8 cellular contexts compared by ENCODE assay signal in genomic region chrX:49073641-49074575, GRCh38. TPM values are rescaled to one million over a fixed set of nuclear protein-coding genes. Genes with fewer than 3 reads are reported as not detected.
DNase-seq lines count a peak whose midpoint lies in the region; ATAC-seq and TF ChIP-seq lines count a peak whose summit lies in the region.

PRAF2 (minus strand) TSS chrX:49074002; CDS start chrX:49073987, 15 bp downstream.

- H3K4me3 ChIP-seq in HUES64 (ENCODE audit: low read length): peak within 1 kb of the TSS; percentile 93
- H3K4me3 ChIP-seq in Peyer's patch: peak within 1 kb of the TSS; percentile 42 to 60 (median 53)

- peak; percentile 98 for ATAC-seq in CD4-positive, alpha-beta T cell (ENCODE audit: poor library complexity)
- ATAC-seq in naive B cell (ENCODE audit: low read depth in 2 of 2): peak; percentile 95 to 96
- ATAC-seq in stimulated activated effector memory CD8-positive, alpha-beta T cell treated with anti-CD3 and anti-CD28 coated beads, Interleukin-12 subunit alpha, Interleukin-12 subunit beta, amount 100 ng/mL, for 72 hours: peak; percentile 95

- H3K4me1 ChIP-seq in HUES64 (ENCODE audit: insufficient read depth, low read length): no peaks in the 10 kb centered on the region
- H3K4me1 ChIP-seq in Peyer's patch: peaks cover 0 to 5% (median 0%) of the 10 kb centered on the region in 4 donors

- no peaks in the 10 kb centered on the region for H3K27me3 ChIP-seq in CD4-positive, alpha-beta T cell (ENCODE audit: control insufficient read depth, insufficient read depth, low read length)
- H3K27me3 ChIP-seq in HUES64 (ENCODE audit: insufficient read depth, low read length) (no peaks in the 10 kb centered on the region), Peyer's patch (no peaks in the 10 kb centered on the region)

- peaks cover 24% of the 10 kb centered on the region for H3K36me3 Mint-ChIP-seq in CD4-positive, alpha-beta T cell (ENCODE audit: low read depth)
- peaks cover 40% of the 10 kb centered on the region for H3K36me3 Mint-ChIP-seq in activated T-helper 2 cell treated with anti-CD3 and anti-CD28 coated beads, Interferon-gamma antibody, Interleukin-2, Interleukin-4, amounts not matched to agents 10 μg/mL and 5 μg/mL and 100 μg/mL, durations not matched to agents 14 hours and 24 hours and 36 hours (ENCODE audit: low read depth)
- no peaks in the 10 kb centered on the region for H3K36me3 Mint-ChIP-seq in naive B cell
- H3K36me3 Mint-ChIP-seq in stimulated activated effector memory CD8-positive, alpha-beta T cell treated with anti-CD3 and anti-CD28 coated beads, Interleukin-12 subunit alpha, Interleukin-12 subunit beta, amount 100 ng/mL, for 72 hours: peaks cover 28% of the 10 kb centered on the region

- POLR2A ChIA-PET in CD4-positive, alpha-beta T cell (lab: Charles Lee): interaction anchor here (0.6 to 1.5 kb wide), 6 partner anchors 31 to 195 kb away, joined by 3 to 9 read pairs (median 3); partner anchors contain the start of genes OTUD5 and TFE3

- intact Hi-C loops in CD4-positive, alpha-beta T cell (cut with DNase I, micrococcal nuclease): loop anchor here (1.0 to 2.0 kb wide), 3 partner anchors 27 to 49 kb away; partner anchors contain the start of genes GPKOW (in 1 of the 2) and TFE3 (in 1 of the 2)
- intact Hi-C loops in activated T-helper 2 cell treated with anti-CD3 and anti-CD28 coated beads, Interferon-gamma antibody, Interleukin-2, Interleukin-4, amounts not matched to agents 10 μg/mL and 5 μg/mL and 100 μg/mL, durations not matched to agents 14 hours and 24 hours and 36 hours (cut with micrococcal nuclease): loop anchor here (2.0 kb wide), 1 partner anchor 71 kb away; the partner anchor contains the start of gene GRIPAP1

- peak within 1 kb of the TSS; percentile 60 for H3K27ac ChIP-seq in CD4-positive, alpha-beta T cell (ENCODE audit: low read depth, low read length)
- H3K27ac ChIP-seq in HUES64 (ENCODE audit: low read depth, low read length): no peak within 1 kb of the TSS
- H3K27ac ChIP-seq in Peyer's patch: peak within 1 kb of the TSS; percentile 55 to 77 (median 72)

- WGBS in HUES64: 2% methylated on average over 55 of the region's 61 CpGs

- H3K9me3 Mint-ChIP-seq in CD4-positive, alpha-beta T cell: no peaks in the 10 kb centered on the region
- peaks cover 4% of the 10 kb centered on the region for H3K9me3 Mint-ChIP-seq in activated T-helper 2 cell treated with anti-CD3 and anti-CD28 coated beads, Interferon-gamma antibody, Interleukin-2, Interleukin-4, amounts not matched to agents 10 μg/mL and 5 μg/mL and 100 μg/mL, durations not matched to agents 14 hours and 24 hours and 36 hours
- H3K9me3 Mint-ChIP-seq in naive B cell: peaks cover 0 to 6% (median 0%) of the 10 kb centered on the region in 7 donors
- no peaks in the 10 kb centered on the region for H3K9me3 Mint-ChIP-seq in stimulated activated effector memory CD8-positive, alpha-beta T cell treated with anti-CD3 and anti-CD28 coated beads, Interleukin-12 subunit alpha, Interleukin-12 subunit beta, amount 100 ng/mL, for 72 hours

- peak within 1 kb of the TSS; percentile 78 for H3K9ac ChIP-seq in HUES64 (ENCODE audit: low read depth, low read length)

- H3K9me3 ChIP-seq in CD4-positive, alpha-beta T cell (ENCODE audit: control insufficient read depth, low read length): no peaks in the 10 kb centered on the region
- H3K9me3 ChIP-seq in HUES64 (ENCODE audit: insufficient read depth, low read depth, low read length) (no peaks in the 10 kb centered on the region), Peyer's patch (no peaks in the 10 kb centered on the region)

- H3K4me3 Mint-ChIP-seq in CD4-positive, alpha-beta T cell: peak within 1 kb of the TSS; percentile 84
- peak within 1 kb of the TSS; percentile 78 for H3K4me3 Mint-ChIP-seq in activated T-helper 2 cell treated with anti-CD3 and anti-CD28 coated beads, Interferon-gamma antibody, Interleukin-2, Interleukin-4, amounts not matched to agents 10 μg/mL and 5 μg/mL and 100 μg/mL, durations not matched to agents 14 hours and 24 hours and 36 hours (ENCODE audit: low read depth)
- peak within 1 kb of the TSS; percentile 76 to 89 (median 84) for H3K4me3 Mint-ChIP-seq in naive B cell
- H3K4me3 Mint-ChIP-seq in stimulated activated effector memory CD8-positive, alpha-beta T cell treated with anti-CD3 and anti-CD28 coated beads, Interleukin-12 subunit alpha, Interleukin-12 subunit beta, amount 100 ng/mL, for 72 hours: peak within 1 kb of the TSS; percentile 79

- TF ChIP-seq CTCF in CD4-positive, alpha-beta T cell (IDR thresholded peaks at IDR 0.05): no peak
- TF ChIP-seq CTCF in GM20000 (IDR thresholded peaks at IDR 0.05; ENCODE audit: extremely low read depth, missing control alignments) (no peak), Peyer's patch (IDR thresholded peaks at IDR 0.05) (peak in 3 of 6 experiments; percentile 7 to 21 (median 12))

- no peaks in the 10 kb centered on the region for H3K27me3 Mint-ChIP-seq in CD4-positive, alpha-beta T cell
- H3K27me3 Mint-ChIP-seq in activated T-helper 2 cell treated with anti-CD3 and anti-CD28 coated beads, Interferon-gamma antibody, Interleukin-2, Interleukin-4, amounts not matched to agents 10 μg/mL and 5 μg/mL and 100 μg/mL, durations not matched to agents 14 hours and 24 hours and 36 hours (ENCODE audit: low read depth): no peaks in the 10 kb centered on the region
- H3K27me3 Mint-ChIP-seq in naive B cell: no peaks in the 10 kb centered on the region

- CTCF ChIA-PET in CD4-positive, alpha-beta T cell (lab: Charles Lee): no interaction called here

- H3K36me3 ChIP-seq in HUES64 (ENCODE audit: insufficient read depth, low read length) (peaks cover 6% of the 10 kb centered on the region; the same call in 1 of the 2 replicates), Peyer's patch (peaks cover 0 to 13% (median 0%) of the 10 kb centered on the region in 3 donors)

- H3K27ac Mint-ChIP-seq in CD4-positive, alpha-beta T cell: peak within 1 kb of the TSS; percentile 91
- peak within 1 kb of the TSS; percentile 70 for H3K27ac Mint-ChIP-seq in activated T-helper 2 cell treated with anti-CD3 and anti-CD28 coated beads, Interferon-gamma antibody, Interleukin-2, Interleukin-4, amounts not matched to agents 10 μg/mL and 5 μg/mL and 100 μg/mL, durations not matched to agents 14 hours and 24 hours and 36 hours
- peak within 1 kb of the TSS in 5 of 6 donors; percentile 76 to 97 (median 77) for H3K27ac Mint-ChIP-seq in naive B cell
- H3K27ac Mint-ChIP-seq in stimulated activated effector memory CD8-positive, alpha-beta T cell treated with anti-CD3 and anti-CD28 coated beads, Interleukin-12 subunit alpha, Interleukin-12 subunit beta, amount 100 ng/mL, for 72 hours: peak within 1 kb of the TSS; percentile 78

- TF ChIP-seq POLR2A in Peyer's patch (IDR thresholded peaks at IDR 0.05): peak; percentile 7 to 15

- peak; percentile 75 to 90 (median 86) for DNase-seq in CD4-positive, alpha-beta T cell
- DNase-seq in GM20000 (ENCODE audit: low spot score): peak; percentile 91
- DNase-seq in Peyer's patch: peak; percentile 90 to 97 (median 92)
- peak; percentile 85 for DNase-seq in activated T-helper 2 cell treated with anti-CD3 and anti-CD28 coated beads, Interferon-gamma antibody, Interleukin-2, Interleukin-4, amounts not matched to agents 10 μg/mL and 5 μg/mL and 100 μg/mL, durations not matched to agents 14 hours and 24 hours and 36 hours (ENCODE audit: low spot score)
- peak; percentile 88 for DNase-seq in fibroblast of gingiva (ENCODE audit: low read depth)
- peak; percentile 81 for DNase-seq in naive B cell
- peak; percentile 57 to 89 for DNase-seq in stimulated activated effector memory CD8-positive, alpha-beta T cell treated with anti-CD3 and anti-CD28 coated beads, Interleukin-12 subunit alpha, Interleukin-12 subunit beta, amount 100 ng/mL, for 72 hours (ENCODE audit: low spot score in 2 of 2)

- H3K4me1 Mint-ChIP-seq in CD4-positive, alpha-beta T cell (ENCODE audit: low read depth): peaks cover 20% of the 10 kb centered on the region
- H3K4me1 Mint-ChIP-seq in activated T-helper 2 cell treated with anti-CD3 and anti-CD28 coated beads, Interferon-gamma antibody, Interleukin-2, Interleukin-4, amounts not matched to agents 10 μg/mL and 5 μg/mL and 100 μg/mL, durations not matched to agents 14 hours and 24 hours and 36 hours (ENCODE audit: low read depth): peaks cover 19% of the 10 kb centered on the region
- peaks cover 21 to 23% (median 22%) of the 10 kb centered on the region in 3 donors for H3K4me1 Mint-ChIP-seq in naive B cell
- H3K4me1 Mint-ChIP-seq in stimulated activated effector memory CD8-positive, alpha-beta T cell treated with anti-CD3 and anti-CD28 coated beads, Interleukin-12 subunit alpha, Interleukin-12 subunit beta, amount 100 ng/mL, for 72 hours: peaks cover 22% of the 10 kb centered on the region

RNA-seq across cellular contexts. Expression of gene PRAF2, which starts in this region (rescaled TPM):
- total RNA-seq in CD4-positive, alpha-beta T cell: 10 to 100 TPM; 17.1 to 21.0 TPM
- polyA plus RNA-seq in HUES64 (2013, experiment 1 of 2): 10.8 TPM
- 16.4 TPM for polyA plus RNA-seq in HUES64 (2013, experiment 2 of 2)
- 1 to 10 TPM; 2.8 to 9.8 (median 4.4) TPM for total RNA-seq in Peyer's patch
- 14.2 and 14.4 TPM in 2 replicates for total RNA-seq in activated T-helper 2 cell treated with anti-CD3 and anti-CD28 coated beads, Interferon-gamma antibody, Interleukin-2, Interleukin-4, amounts not matched to agents 10 μg/mL and 5 μg/mL and 100 μg/mL, durations not matched to agents 14 hours and 24 hours and 36 hours
- 10 to 100 TPM; 25.5 to 49.0 (median 38.8) TPM for polyA plus RNA-seq in naive B cell (ENCODE audit: low read depth in 6 of 6)
